Comparison of ENCODE assay signal across 16 cellular contexts in genomic region chr2:195404650-195405049, GRCh38.
A peak's percentile ranks its signal among the peaks of the same experiment; 100 is the strongest.
DNase-seq lines count a peak whose midpoint lies in the region; ATAC-seq and TF ChIP-seq lines count a peak whose summit lies in the region.
"Had no signal": no experiment of that assay in that cellular context is flagged by ENCODE, and none has a peak within 500 bp of the region (broad histone marks: within the 10 kb centered on the region; RNA-seq: fewer than 3 reads in every experiment).

No MANE protein-coding gene starts in this region.

- H3K9me2 ChIP-seq in SK-N-SH (no peaks in the 10 kb centered on the region), Karpas-422 (replicated peaks; ENCODE audit: insufficient read depth, low read length) (no peaks in the 10 kb centered on the region)

- H3K4me2 ChIP-seq in SK-N-SH (no peak overlapping the region), Karpas-422 (ENCODE audit: low read depth, low read length, poor library complexity, severe bottlenecking) (no peak overlapping the region)

- TF ChIP-seq RAD21 in SK-N-SH (IDR thresholded peaks at IDR 0.05; ENCODE audit: low read length): peak; percentile 47

- no peak for DNase-seq in SK-N-SH
- DNase-seq in BE2C: no peak
- DNase-seq in Karpas-422: peak; percentile 54
- DNase-seq in fibroblast of peridontal ligament (ENCODE audit: extremely low read depth): peak; percentile 14
- no peak for DNase-seq in tibial artery
- DNase-seq in NOMO-1 treated with dmso at 0.1 percent for 144 hours (lab: John Stamatoyannopoulos, UW; ENCODE audit: unreplicated experiment): no peak
- DNase-seq: DMS153, dorsolateral prefrontal cortex, NCI-H526 treated with DMSO at 0.1 percent for 48 hours, retina, uterus had no signal

- intact Hi-C loops in tibial artery (cut with DNase I; ENCODE audit: low total_unique reads): loop anchor here (10.0 kb wide), 1 partner anchor 260 kb away; no protein-coding TSS in a partner anchor

- H3K27me3 ChIP-seq in SK-N-SH (ENCODE audit: insufficient read depth) (no peaks in the 10 kb centered on the region), BE2C (no peaks in the 10 kb centered on the region), Karpas-422 (ENCODE audit: low read length) (no peaks in the 10 kb centered on the region), tibial artery (no peaks in the 10 kb centered on the region)
- H3K27me3 ChIP-seq: breast epithelium, dorsolateral prefrontal cortex, neutrophil, uterus had no signal

- H3K4me1 ChIP-seq in SK-N-SH (ENCODE audit: control insufficient read depth in 1 of 2, insufficient read depth in 2 of 2, low read depth in 1 of 2, low read length in 1 of 2): peaks cover 0 to 4% of the 10 kb centered on the region in 2 experiments; a peak in 2 of 4 replicates
- peaks cover 6% of the 10 kb centered on the region; the same call in 1 of the 2 replicates for H3K4me1 ChIP-seq in BE2C
- H3K4me1 ChIP-seq in Karpas-422 (ENCODE audit: low read length): peaks cover 15% of the 10 kb centered on the region
- no peaks in the 10 kb centered on the region for H3K4me1 ChIP-seq in tibial artery
- H3K4me1 ChIP-seq: breast epithelium, HAP-1, uterus had no signal

- POLR2A ChIA-PET in SK-N-SH (lab: Yijun Ruan, JAX): no interaction called here

- H4K20me1 ChIP-seq in SK-N-SH (ENCODE audit: insufficient read depth): no peaks in the 10 kb centered on the region
- H4K20me1 ChIP-seq in Karpas-422 (ENCODE audit: insufficient read depth, low read depth, low read length): no peaks in the 10 kb centered on the region

- CTCF ChIA-PET in SK-N-SH (lab: Yijun Ruan, JAX): interaction anchor here (0.7 to 1.7 kb wide), 4 partner anchors 49 to 256 kb away, joined by 3 to 5 read pairs (median 4); no protein-coding TSS in a partner anchor

- H2AFZ ChIP-seq in SK-N-SH (ENCODE audit: low read depth): no peak overlapping the region
- no peak overlapping the region for H2AFZ ChIP-seq in Karpas-422 (ENCODE audit: low read length)

- 67% methylated on average over 2 of the region's 2 CpGs for WGBS in SK-N-SH (ENCODE audit: low lambda C conversion rate)

- TF ChIP-seq EP300 in SK-N-SH (IDR thresholded peaks at IDR 0.05; ENCODE audit: borderline replicate concordance in 1 of 2, low read depth in 1 of 2, low read length in 1 of 2): no peak

- TF ChIP-seq CTCF in SK-N-SH (IDR thresholded peaks at IDR 0.05) (peak; percentile 33; the same call in 1 of the 2 replicates), BE2C (IDR thresholded peaks at IDR 0.05; ENCODE audit: low read depth, low read length) (peak; percentile 33), tibial artery (IDR thresholded peaks at IDR 0.05) (peak in 1 of 2 experiments; percentile 23)

- H3K27ac ChIP-seq in SK-N-SH (ENCODE audit: low read depth in 2 of 2, low read length in 1 of 2): no peak overlapping the region
- no peak overlapping the region for H3K27ac ChIP-seq in Karpas-422 (ENCODE audit: low read length)
- no peak overlapping the region for H3K27ac ChIP-seq in tibial artery
- H3K27ac ChIP-seq: breast epithelium, dorsolateral prefrontal cortex, neutrophil, uterus had no signal

- no peaks in the 10 kb centered on the region for H3K36me3 ChIP-seq in SK-N-SH (replicated peaks in 1 of 2; ENCODE audit: control insufficient read depth in 1 of 2, insufficient read depth in 2 of 2, low read length in 1 of 2)
- no peaks in the 10 kb centered on the region for H3K36me3 ChIP-seq in BE2C
- H3K36me3 ChIP-seq in Karpas-422 (ENCODE audit: insufficient read depth, low read length): no peaks in the 10 kb centered on the region
- H3K36me3 ChIP-seq in tibial artery: no peaks in the 10 kb centered on the region
- H3K36me3 ChIP-seq: breast epithelium, HAP-1, neutrophil, uterus had no signal

- H3K79me2 ChIP-seq in SK-N-SH (ENCODE audit: insufficient read depth): no peaks in the 10 kb centered on the region
- no peaks in the 10 kb centered on the region for H3K79me2 ChIP-seq in Karpas-422 (ENCODE audit: low read length)

- no peak overlapping the region for H3K4me3 ChIP-seq in SK-N-SH (ENCODE audit: low read depth in 2 of 2, low read length in 1 of 2)
- H3K4me3 ChIP-seq in BE2C (ENCODE audit: low read depth, low read length): no peak overlapping the region
- no peak overlapping the region for H3K4me3 ChIP-seq in Karpas-422 (ENCODE audit: low read length)
- no peak overlapping the region for H3K4me3 ChIP-seq in tibial artery
- H3K4me3 ChIP-seq: breast epithelium, dorsolateral prefrontal cortex, HAP-1, uterus had no signal

- H3K9ac ChIP-seq in SK-N-SH: no peak overlapping the region
- H3K9ac ChIP-seq in Karpas-422 (ENCODE audit: low read length): no peak overlapping the region

- H3K9me3 ChIP-seq in SK-N-SH (no peaks in the 10 kb centered on the region), BE2C (no peaks in the 10 kb centered on the region; the same call in 1 of the 2 replicates), Karpas-422 (ENCODE audit: low read length) (no peaks in the 10 kb centered on the region), tibial artery (no peaks in the 10 kb centered on the region)
- H3K9me3 ChIP-seq: breast epithelium, HAP-1, neutrophil, uterus had no signal

- no peaks in the 10 kb centered on the region for H3F3A ChIP-seq in SK-N-SH (replicated peaks; ENCODE audit: insufficient read depth)

- ATAC-seq in SK-N-SH treated with all-trans-retinoic acid at 6 μM for 48 hours (no peak), HG03439 (IDR thresholded peaks at IDR 0.05; ENCODE audit: unreplicated experiment) (no peak)

TF ChIP-seq in SK-N-SH, 30 proteins besides CTCF, POLR2A, EP300 and RAD21 (continues in another document):
- TF ChIP-seq JUND (IDR thresholded peaks at IDR 0.05) (no peak), CHD2 (IDR thresholded peaks at IDR 0.05; ENCODE audit: low read length, partially characterized antibody) (no peak), USF2 (IDR thresholded peaks at IDR 0.05; ENCODE audit: borderline replicate concordance, low read depth, low read length) (no peak), NRF1 (IDR thresholded peaks at IDR 0.05; ENCODE audit: low read depth, low read length) (no peak), TCF12 (IDR thresholded peaks at IDR 0.05) (no peak), GATA2 (CRISPR knock-in tag; IDR thresholded peaks at IDR 0.05) (no peak)

TF ChIP-seq in SK-N-SH treated with all-trans-retinoic acid at 6 μM for 48 hours, 23 proteins besides CTCF, POLR2A, EP300 and RAD21:
- TF ChIP-seq RARB (CRISPR knock-in tag; IDR thresholded peaks at IDR 0.05): no peak

Comparison
In these comparisons a context has a peak if more than half of its experiments do, and no peak if none do; other contexts are left out.
1. DNase-seq: peak in Karpas-422 (single experiment) and fibroblast of peridontal ligament (single experiment); none in SK-N-SH (single experiment), BE2C (single experiment), tibial artery (0 of 2) and NOMO-1 treated with dmso at 0.1 percent for 144 hours (single experiment).